ENCODE assay signal across 2 cellular contexts in genomic region chr1:166601650-166602049, GRCh38.
TF ChIP-seq lines count a peak whose summit lies in the region.

No MANE protein-coding gene starts in this region.

TF ChIP-seq in IMR-90, 13 proteins besides CTCF, POLR2A, EP300 and RAD21:
- TF ChIP-seq FOS (IDR thresholded peaks at IDR 0.05; ENCODE audit: low read depth, low read length) = no peak
- no peak for TF ChIP-seq RCOR1 (IDR thresholded peaks at IDR 0.05; ENCODE audit: insufficient replicate concordance, low read length)
- no peak for TF ChIP-seq MAFK (IDR thresholded peaks at IDR 0.05; ENCODE audit: low read depth, low read length)
- no peak for TF ChIP-seq ELK1 (IDR thresholded peaks at IDR 0.05; ENCODE audit: borderline replicate concordance, low read depth, low read length)
- no peak for TF ChIP-seq MXI1 (IDR thresholded peaks at IDR 0.05; ENCODE audit: borderline replicate concordance, low read depth, low read length)
- no peak for TF ChIP-seq CHD1 (IDR thresholded peaks at IDR 0.05; ENCODE audit: low read depth, low read length)
- TF ChIP-seq BHLHE40 (IDR thresholded peaks at IDR 0.05; ENCODE audit: low read depth, low read length) = no peak
- no peak for TF ChIP-seq MAZ (IDR thresholded peaks at IDR 0.05; ENCODE audit: borderline replicate concordance, low read depth, low read length)

TF ChIP-seq in K562, 482 proteins besides CTCF, POLR2A, EP300 and RAD21:
- TF ChIP-seq ZNF217 (CRISPR knock-in tag; IDR thresholded peaks at IDR 0.05) (no peak), RBM22 (IDR thresholded peaks at IDR 0.05; ENCODE audit: low read depth, low read length, poor library complexity, severe bottlenecking) (no peak), ZBTB43 (CRISPR knock-in tag; IDR thresholded peaks at IDR 0.05) (no peak), AFF1 (IDR thresholded peaks at IDR 0.05; ENCODE audit: low read depth in 1 of 2, partially characterized antibody in 2 of 2) (no peak)
TF ChIP-seq in K562: peak in this region for 0.
